8 cellular contexts compared by ENCODE assay signal in genomic region chrX:154374361-154375155, GRCh38. TPM values are rescaled to one million over a fixed set of nuclear protein-coding genes. Genes with fewer than 3 reads are reported as not detected.
DNase-seq lines count a peak whose midpoint lies in the region; ATAC-seq and TF ChIP-seq lines count a peak whose summit lies in the region.

Gene FLNA, minus strand, starts transcription at chrX:154374634. Its CDS starts 3,389 bp downstream, at chrX:154371245.

- DNase-seq in activated naive CD4-positive, alpha-beta T cell treated with anti-CD3 and anti-CD28 coated beads for 36 hours, result peak; percentile 23
- DNase-seq in activated naive CD4-positive, alpha-beta T cell treated with anti-CD3 and anti-CD28 coated beads, Interleukin-2, amount 50 U/mL, for 16 hours, result no peak
- DNase-seq in SJSA1 (ENCODE audit: low read depth in 1 of 2, low spot score in 2 of 2) (peak in 1 of 2 experiments; percentile 4), endothelial cell (ENCODE audit: low spot score) (peak; percentile 19), ureter (ENCODE audit: low spot score) (no peak), NCI-H774 (lab: John Stamatoyannopoulos, UW) (no peak)

- no peaks in the 10 kb centered on the region for H3K27me3 Mint-ChIP-seq in activated naive CD4-positive, alpha-beta T cell treated with anti-CD3 and anti-CD28 coated beads for 36 hours (ENCODE audit: low read depth)
- H3K27me3 Mint-ChIP-seq in endothelial cell (ENCODE audit: unreplicated experiment), result peaks cover 2% of the 10 kb centered on the region

- H3K4me1 ChIP-seq in SJSA1 (replicated peaks), result peaks cover 43% of the 10 kb centered on the region
- H3K4me1 ChIP-seq in mucosa of stomach (ENCODE audit: control insufficient read depth, insufficient read depth, low read length), result peaks cover 18% of the 10 kb centered on the region

- peaks cover 20% of the 10 kb centered on the region for H3K4me1 Mint-ChIP-seq in activated naive CD4-positive, alpha-beta T cell treated with anti-CD3 and anti-CD28 coated beads for 36 hours (ENCODE audit: low read depth)
- no peaks in the 10 kb centered on the region for H3K4me1 Mint-ChIP-seq in endothelial cell (ENCODE audit: unreplicated experiment)

- H3K27me3 ChIP-seq in SJSA1 (replicated peaks) (no peaks in the 10 kb centered on the region), mucosa of stomach (ENCODE audit: control insufficient read depth, insufficient read depth, low read length) (peaks cover 5% of the 10 kb centered on the region)

- peak within 1 kb of the TSS; percentile 47 for H3K9ac ChIP-seq in mucosa of stomach (ENCODE audit: low read length)

- H3K36me3 ChIP-seq in SJSA1, result peaks cover 18% of the 10 kb centered on the region
- no peaks in the 10 kb centered on the region for H3K36me3 ChIP-seq in mucosa of stomach (ENCODE audit: control insufficient read depth, insufficient read depth, low read length)

- no peak for TF ChIP-seq CTCF in endothelial cell (IDR thresholded peaks at IDR 0.05; ENCODE audit: unreplicated experiment)

- H3K36me3 Mint-ChIP-seq in activated naive CD4-positive, alpha-beta T cell treated with anti-CD3 and anti-CD28 coated beads for 36 hours (ENCODE audit: low read depth), result peaks cover 3% of the 10 kb centered on the region
- no peaks in the 10 kb centered on the region for H3K36me3 Mint-ChIP-seq in endothelial cell (ENCODE audit: low read depth, unreplicated experiment)

- H3K9me3 Mint-ChIP-seq in activated naive CD4-positive, alpha-beta T cell treated with anti-CD3 and anti-CD28 coated beads for 36 hours, result no peaks in the 10 kb centered on the region
- no peaks in the 10 kb centered on the region for H3K9me3 Mint-ChIP-seq in endothelial cell (ENCODE audit: unreplicated experiment)

- H3K4me3 Mint-ChIP-seq in activated naive CD4-positive, alpha-beta T cell treated with anti-CD3 and anti-CD28 coated beads for 36 hours, result peak within 1 kb of the TSS; percentile 60
- peak within 1 kb of the TSS; percentile 21 for H3K4me3 Mint-ChIP-seq in endothelial cell (ENCODE audit: unreplicated experiment)

- H3K4me3 ChIP-seq in SJSA1 (peak within 1 kb of the TSS; percentile 50), mucosa of stomach (ENCODE audit: low read length) (peak within 1 kb of the TSS; percentile 4)

- CTCF ChIA-PET in activated naive CD4-positive, alpha-beta T cell treated with anti-CD3 and anti-CD28 coated beads for 36 hours (lab: Charles Lee), result interaction anchor here (1.1 to 2.2 kb wide), 10 partner anchors 9 to 449 kb away, joined by 3 to 11 read pairs (median 6); partner anchors contain the start of genes ARHGAP4 and SLC10A3

- intact Hi-C loops in activated naive CD4-positive, alpha-beta T cell treated with anti-CD3 and anti-CD28 coated beads for 36 hours (cut with micrococcal nuclease), result loop anchor here (5.0 kb wide), 2 partner anchors 143 to 277 kb away; partner anchors contain the start of genes FAM3A and MECP2

- ATAC-seq in HG02642 (IDR thresholded peaks at IDR 0.05; ENCODE audit: poor library complexity, unreplicated experiment), result no peak

- no peak within 1 kb of the TSS for H3K27ac ChIP-seq in SJSA1

- H3K9me3 ChIP-seq in SJSA1 (replicated peaks) (no peaks in the 10 kb centered on the region), mucosa of stomach (ENCODE audit: control insufficient read depth, low read length) (no peaks in the 10 kb centered on the region)

- no peak within 1 kb of the TSS for H3K27ac Mint-ChIP-seq in activated naive CD4-positive, alpha-beta T cell treated with anti-CD3 and anti-CD28 coated beads for 36 hours
- no peak within 1 kb of the TSS for H3K27ac Mint-ChIP-seq in endothelial cell (ENCODE audit: unreplicated experiment)

RNA-seq across cellular contexts. Expression of gene FLNA, which starts in this region (rescaled TPM):
- 100 to 1,000 TPM; 398 to 404 TPM for total RNA-seq in activated naive CD4-positive, alpha-beta T cell treated with anti-CD3 and anti-CD28 coated beads for 36 hours
- total RNA-seq in SJSA1 (2014; rRNA removed; shearing (Covaris generic)), result 918 and 1,686 TPM in 2 replicates
- total RNA-seq in endothelial cell (ENCODE audit: unreplicated experiment) (1,022 TPM), ureter (2,361 TPM)

Comparison
In these comparisons a context has a peak if more than half of its experiments do, and no peak if none do; other contexts are left out.
1. DNase-seq: peak in activated naive CD4-positive, alpha-beta T cell treated with anti-CD3 and anti-CD28 coated beads for 36 hours (single experiment) and endothelial cell (single experiment); none in activated naive CD4-positive, alpha-beta T cell treated with anti-CD3 and anti-CD28 coated beads, Interleukin-2, amount 50 U/mL, for 16 hours (single experiment), ureter (single experiment) and NCI-H774 (single experiment).